11 cellular contexts compared by ENCODE assay signal in genomic region chr1:65717815-65718454, GRCh38.
DNase-seq lines count a peak whose midpoint lies in the region; ATAC-seq and TF ChIP-seq lines count a peak whose summit lies in the region.
"Had no signal": no experiment of that assay in that cellular context is flagged by ENCODE, and none has a peak within 500 bp of the region (broad histone marks: within the 10 kb centered on the region; RNA-seq: fewer than 3 reads in every experiment).

No MANE protein-coding gene starts in this region.

- ATAC-seq in mucosa of descending colon, result peak; percentile 41
- ATAC-seq: heart right ventricle had no signal

- peak; percentile 1 for DNase-seq in NCI-H345 (lab: John Stamatoyannopoulos, UW)
- no peak for DNase-seq in NCI-H345 treated with DMSO at 0.1 percent for 48 hours (lab: John Stamatoyannopoulos, UW; ENCODE audit: unreplicated experiment)
- peak; percentile 25 for DNase-seq in KBM-7
- DNase-seq in astrocyte of the hippocampus (ENCODE audit: low read depth, low spot score), result peak; percentile 41
- peak in 1 of 3 donors; percentile 57 for DNase-seq in mucosa of descending colon
- DNase-seq in hippocampal formation (lab: John Stamatoyannopoulos, UW), result no peak
- DNase-seq in mucosa of gallbladder (ENCODE audit: low spot score), result no peak
- no peak for DNase-seq in DMS79 (lab: John Stamatoyannopoulos, UW)
- DNase-seq: heart right ventricle, naive B cell, NCI-H774 had no signal

- H3K9me3 ChIP-seq in mucosa of descending colon, result no peaks in the 10 kb centered on the region
- H3K9me3 ChIP-seq: heart right ventricle had no signal

- H3K4me3 ChIP-seq in mucosa of descending colon, result no peak overlapping the region
- H3K4me3 ChIP-seq: heart right ventricle had no signal

- H3K36me3 ChIP-seq in mucosa of descending colon (ENCODE audit: low read depth), result no peaks in the 10 kb centered on the region
- H3K36me3 ChIP-seq: heart right ventricle had no signal

- intact Hi-C loops in mucosa of descending colon (cut with DNase I, micrococcal nuclease), result no loop called here

- TF ChIP-seq CTCF in mucosa of descending colon (IDR thresholded peaks at IDR 0.05), result no peak

- no peaks in the 10 kb centered on the region for H3K4me1 ChIP-seq in mucosa of descending colon (ENCODE audit: low read depth)
- H3K4me1 ChIP-seq: heart right ventricle had no signal

- in situ Hi-C loops in KBM-7 (cut with MboI; ENCODE audit: low pct_unique_long_range_greater_than_20kb, low sequenced_read_pairs), result loop anchor here (25.0 kb wide), 1 partner anchor 519 kb away; no protein-coding TSS in a partner anchor

Comparison
In these comparisons a context has a peak if more than half of its experiments do, and no peak if none do; other contexts are left out.
1. DNase-seq: peak in NCI-H345 (single experiment), KBM-7 (single experiment) and astrocyte of the hippocampus (single experiment); none in NCI-H345 treated with DMSO at 0.1 percent for 48 hours (single experiment), hippocampal formation (0 of 2), mucosa of gallbladder (single experiment) and DMS79 (single experiment).